In the genomic region with DNA sequence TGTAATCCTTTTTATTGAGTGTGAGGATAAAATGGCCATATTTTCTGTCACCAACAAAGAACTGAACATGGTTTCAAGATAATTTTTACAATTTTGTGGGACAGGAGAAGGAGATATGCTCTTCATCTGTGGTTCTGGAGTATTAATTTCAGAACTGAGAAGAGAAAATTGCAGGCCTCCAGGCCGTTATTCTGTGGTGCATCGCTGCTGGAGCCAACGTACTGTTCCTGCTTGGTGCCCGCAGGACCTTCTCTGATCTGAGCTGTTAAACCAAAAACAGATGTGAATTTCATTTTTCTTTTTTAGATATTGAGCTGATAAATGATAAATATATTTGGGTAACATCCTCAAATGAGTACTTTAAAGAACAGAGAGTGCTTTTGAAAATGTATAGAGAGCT, we compare ENCODE assay signal across 13 cellular contexts.
DNase-seq lines count a peak whose midpoint lies in the region; ATAC-seq lines count a peak whose summit lies in the region.
"Had no signal": no experiment of that assay in that cellular context is flagged by ENCODE, and none has a peak within 500 bp of the region (broad histone marks: within the 10 kb centered on the region; RNA-seq: fewer than 3 reads in every experiment).

No MANE protein-coding gene starts in this region.

- peak overlapping the region; percentile 66 for H3K4me3 Mint-ChIP-seq in activated CD4-positive, alpha-beta T cell treated with anti-CD3 and anti-CD28 coated beads, Interleukin-2, amount 10 ng/mL, durations not matched to agents 24 days and 14 days
- peak overlapping the region; percentile 28 for H3K4me3 Mint-ChIP-seq in activated CD4-positive, alpha-beta memory T cell treated with anti-CD3 and anti-CD28 coated beads for 36 hours
- peak overlapping the region; percentile 27 to 64 (median 58) for H3K4me3 Mint-ChIP-seq in naive thymus-derived CD8-positive, alpha-beta T cell

- H3K27ac Mint-ChIP-seq in activated CD4-positive, alpha-beta T cell treated with anti-CD3 and anti-CD28 coated beads, Interleukin-2, amount 10 ng/mL, durations not matched to agents 24 days and 14 days, result peak overlapping the region; percentile 91
- H3K27ac Mint-ChIP-seq in activated CD4-positive, alpha-beta memory T cell treated with anti-CD3 and anti-CD28 coated beads for 36 hours, result peak overlapping the region; percentile 93
- H3K27ac Mint-ChIP-seq in naive thymus-derived CD8-positive, alpha-beta T cell, result peak overlapping the region in 9 of 10 donors; percentile 37 to 100 (median 89)

- no peaks in the 10 kb centered on the region for H3K9me3 Mint-ChIP-seq in activated CD4-positive, alpha-beta T cell treated with anti-CD3 and anti-CD28 coated beads, Interleukin-2, amount 10 ng/mL, durations not matched to agents 24 days and 14 days
- H3K9me3 Mint-ChIP-seq in activated CD4-positive, alpha-beta memory T cell treated with anti-CD3 and anti-CD28 coated beads for 36 hours, result peaks cover 2% of the 10 kb centered on the region
- no peaks in the 10 kb centered on the region for H3K9me3 Mint-ChIP-seq in naive thymus-derived CD8-positive, alpha-beta T cell

- POLR2A ChIA-PET in activated CD4-positive, alpha-beta memory T cell treated with anti-CD3 and anti-CD28 coated beads for 36 hours (lab: Charles Lee), result interaction anchor here (0.6 to 22.4 kb wide), 17 partner anchors 21 to 212 kb away, joined by 3 to 487 read pairs (median 6); a partner anchor contains a TSS
- POLR2A ChIA-PET in naive thymus-derived CD8-positive, alpha-beta T cell (lab: Charles Lee), result interaction anchor here (1.0 to 44.8 kb wide), 11 partner anchors 20 to 204 kb away, joined by 3 to 1553 read pairs (median 5); a partner anchor contains a TSS

- CTCF ChIA-PET in activated CD4-positive, alpha-beta memory T cell treated with anti-CD3 and anti-CD28 coated beads for 36 hours (lab: Charles Lee), result interaction anchor here (0.6 to 14.5 kb wide), 37 partner anchors 9 to 275 kb away, joined by 3 to 167 read pairs (median 5); a partner anchor contains a TSS

- ATAC-seq in HG02610 (IDR thresholded peaks at IDR 0.05; ENCODE audit: unreplicated experiment), result peak; percentile 36
- ATAC-seq in naive thymus-derived CD8-positive, alpha-beta T cell, result no peak

- H3K36me3 Mint-ChIP-seq in activated CD4-positive, alpha-beta T cell treated with anti-CD3 and anti-CD28 coated beads, Interleukin-2, amount 10 ng/mL, durations not matched to agents 24 days and 14 days (ENCODE audit: low read depth), result peaks cover 82% of the 10 kb centered on the region
- H3K36me3 Mint-ChIP-seq in activated CD4-positive, alpha-beta memory T cell treated with anti-CD3 and anti-CD28 coated beads for 36 hours, result peaks cover 78% of the 10 kb centered on the region
- H3K36me3 Mint-ChIP-seq in naive thymus-derived CD8-positive, alpha-beta T cell, result peaks cover 4 to 88% (median 27%) of the 10 kb centered on the region in 3 donors

- intact Hi-C loops in activated CD4-positive, alpha-beta T cell treated with anti-CD3 and anti-CD28 coated beads, Interleukin-2, amount 10 ng/mL, durations not matched to agents 24 days and 14 days (cut with micrococcal nuclease), result loop anchor here (1.0 to 2.0 kb wide), 3 partner anchors 59 to 276 kb away; a partner anchor contains a TSS
- intact Hi-C loops in activated CD4-positive, alpha-beta memory T cell treated with anti-CD3 and anti-CD28 coated beads for 36 hours (cut with micrococcal nuclease), result loop anchor here (2.0 to 10.0 kb wide), 3 partner anchors 36 to 756 kb away; no protein-coding TSS in a partner anchor

- no peaks in the 10 kb centered on the region for H3K27me3 Mint-ChIP-seq in activated CD4-positive, alpha-beta T cell treated with anti-CD3 and anti-CD28 coated beads, Interleukin-2, amount 10 ng/mL, durations not matched to agents 24 days and 14 days
- no peaks in the 10 kb centered on the region for H3K27me3 Mint-ChIP-seq in activated CD4-positive, alpha-beta memory T cell treated with anti-CD3 and anti-CD28 coated beads for 36 hours
- no peaks in the 10 kb centered on the region for H3K27me3 Mint-ChIP-seq in naive thymus-derived CD8-positive, alpha-beta T cell

- H3K4me1 Mint-ChIP-seq in activated CD4-positive, alpha-beta T cell treated with anti-CD3 and anti-CD28 coated beads, Interleukin-2, amount 10 ng/mL, durations not matched to agents 24 days and 14 days, result peaks cover 85% of the 10 kb centered on the region
- peaks cover 97% of the 10 kb centered on the region for H3K4me1 Mint-ChIP-seq in activated CD4-positive, alpha-beta memory T cell treated with anti-CD3 and anti-CD28 coated beads for 36 hours (ENCODE audit: low read depth)
- peaks cover 43 to 99% (median 96%) of the 10 kb centered on the region in 4 donors for H3K4me1 Mint-ChIP-seq in naive thymus-derived CD8-positive, alpha-beta T cell

- in situ Hi-C loops in G401 (cut with HindIII; ENCODE audit: low sequenced_read_pairs), result no loop called here

- peak; percentile 69 for DNase-seq in activated CD4-positive, alpha-beta T cell treated with anti-CD3 and anti-CD28 coated beads, Interleukin-2, amount 10 ng/mL, durations not matched to agents 24 days and 14 days
- no peak for DNase-seq in activated CD4-positive, alpha-beta T cell treated with anti-CD3 and anti-CD28 coated beads for 1 hour
- peak; percentile 56 for DNase-seq in activated CD4-positive, alpha-beta memory T cell treated with anti-CD3 and anti-CD28 coated beads for 36 hours
- no peak for DNase-seq in naive thymus-derived CD8-positive, alpha-beta T cell
- DNase-seq in NCI-H146 (lab: John Stamatoyannopoulos, UW) (no peak), NCI-H524 treated with DMSO at 0.1 percent for 48 hours (lab: John Stamatoyannopoulos, UW) (no peak), G401 (ENCODE audit: low spot score) (no peak)
- DNase-seq: 8988T; effector CD8-positive, alpha-beta T cell; GF-D8; sigmoid colon; stimulated activated naive CD4-positive, alpha-beta T cell treated with Interleukin-2 at 50 U/mL for 16 hours had no signal

Comparison
In these comparisons a context has a peak if more than half of its experiments do, and no peak if none do; other contexts are left out.
1. DNase-seq: peak in activated CD4-positive, alpha-beta T cell treated with anti-CD3 and anti-CD28 coated beads, Interleukin-2, amount 10 ng/mL, durations not matched to agents 24 days and 14 days (single experiment) and activated CD4-positive, alpha-beta memory T cell treated with anti-CD3 and anti-CD28 coated beads for 36 hours (single experiment); none in activated CD4-positive, alpha-beta T cell treated with anti-CD3 and anti-CD28 coated beads for 1 hour (single experiment), naive thymus-derived CD8-positive, alpha-beta T cell (0 of 10), NCI-H146 (single experiment), NCI-H524 treated with DMSO at 0.1 percent for 48 hours (single experiment) and G401 (single experiment).
2. Peak in every context shown above with its lines, with median percentiles within 50 percentile points of each other: H3K27ac Mint-ChIP-seq and H3K4me3 Mint-ChIP-seq.